ENCODE assay signal across 12 cellular contexts in the genomic region with DNA sequence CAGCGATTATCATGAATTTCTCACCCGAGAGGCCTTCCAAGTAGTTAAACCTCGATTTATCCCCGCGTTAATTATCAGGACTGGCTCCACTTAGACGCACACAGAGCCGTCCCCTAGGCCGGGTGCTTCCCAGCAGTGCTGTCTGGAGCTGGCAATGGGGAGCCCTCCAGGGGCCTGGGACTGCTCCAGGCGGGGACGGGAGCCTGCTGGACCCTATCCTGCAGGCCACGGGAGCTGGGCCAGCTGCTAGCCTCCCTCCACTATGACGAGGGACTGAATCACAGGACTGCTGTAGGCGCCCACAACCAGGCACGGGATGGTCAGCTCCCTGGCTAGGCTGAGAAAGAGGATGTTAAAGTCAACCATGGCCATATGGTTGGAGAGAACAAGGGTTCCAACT.
DNase-seq lines count a peak whose midpoint lies in the region; ATAC-seq, FAIRE-seq and TF ChIP-seq lines count a peak whose summit lies in the region.
"Had no signal": no experiment of that assay in that cellular context is flagged by ENCODE, and none has a peak within 500 bp of the region (broad histone marks: within the 10 kb centered on the region; RNA-seq: fewer than 3 reads in every experiment).

No MANE protein-coding gene starts in this region.

- H3K36me3 Mint-ChIP-seq in activated T-helper 1 cell treated with anti-CD3 and anti-CD28 coated beads, Interleukin-12 subunit alpha, Interleukin-12 subunit beta, Interleukin-2, Interleukin-4 antibody, amounts not matched to agents 30 ng/mL and 10 ng/mL and 1 ng/mL, durations not matched to agents 14 hours and 24 hours and 36 hours (ENCODE audit: low read depth), result no peaks in the 10 kb centered on the region
- peaks cover 0 to 14% (median 0%) of the 10 kb centered on the region in 5 donors for H3K36me3 Mint-ChIP-seq in naive thymus-derived CD4-positive, alpha-beta T cell

- no peaks in the 10 kb centered on the region for H3K27me3 ChIP-seq in pancreas
- no peaks in the 10 kb centered on the region for H3K27me3 ChIP-seq in naive thymus-derived CD4-positive, alpha-beta T cell (ENCODE audit: control insufficient read depth in 2 of 2, insufficient read depth in 2 of 2, low read length in 2 of 2)

- no peaks in the 10 kb centered on the region for H3K36me3 ChIP-seq in pancreas
- H3K36me3 ChIP-seq in naive thymus-derived CD4-positive, alpha-beta T cell (ENCODE audit: control insufficient read depth in 2 of 3, insufficient read depth in 3 of 3, low read length in 3 of 3), result peaks cover 0 to 77% (median 6%) of the 10 kb centered on the region in 3 experiments

- no peak overlapping the region for H3K4me3 Mint-ChIP-seq in activated T-helper 1 cell treated with anti-CD3 and anti-CD28 coated beads, Interleukin-12 subunit alpha, Interleukin-12 subunit beta, Interleukin-2, Interleukin-4 antibody, amounts not matched to agents 30 ng/mL and 10 ng/mL and 1 ng/mL, durations not matched to agents 14 hours and 24 hours and 36 hours
- H3K4me3 Mint-ChIP-seq in naive thymus-derived CD4-positive, alpha-beta T cell, result no peak overlapping the region
- H3K4me3 Mint-ChIP-seq: CD4-positive, CD25-positive, alpha-beta regulatory T cell had no signal

- H3K4me3 ChIP-seq in pancreas, result no peak overlapping the region
- no peak overlapping the region for H3K4me3 ChIP-seq in naive thymus-derived CD4-positive, alpha-beta T cell (ENCODE audit: low read length)
- H3K4me3 ChIP-seq: K562 had no signal

- H3K4me1 Mint-ChIP-seq in activated T-helper 1 cell treated with anti-CD3 and anti-CD28 coated beads, Interleukin-12 subunit alpha, Interleukin-12 subunit beta, Interleukin-2, Interleukin-4 antibody, amounts not matched to agents 30 ng/mL and 10 ng/mL and 1 ng/mL, durations not matched to agents 14 hours and 24 hours and 36 hours (ENCODE audit: low read depth), result no peaks in the 10 kb centered on the region
- H3K4me1 Mint-ChIP-seq in naive thymus-derived CD4-positive, alpha-beta T cell, result peaks cover 0 to 15% (median 4%) of the 10 kb centered on the region in 7 donors

- intact Hi-C loops in pancreas (cut with DNase I), result no loop called here
- intact Hi-C loops in activated T-helper 1 cell treated with anti-CD3 and anti-CD28 coated beads, Interleukin-12 subunit alpha, Interleukin-12 subunit beta, Interleukin-2, Interleukin-4 antibody, amounts not matched to agents 30 ng/mL and 10 ng/mL and 1 ng/mL, durations not matched to agents 14 hours and 24 hours and 36 hours (cut with micrococcal nuclease), result no loop called here
- intact Hi-C loops in naive thymus-derived CD4-positive, alpha-beta T cell (cut with micrococcal nuclease), result no loop called here

- no peaks in the 10 kb centered on the region for H3K9me3 ChIP-seq in pancreas
- no peaks in the 10 kb centered on the region for H3K9me3 ChIP-seq in naive thymus-derived CD4-positive, alpha-beta T cell (ENCODE audit: control insufficient read depth in 2 of 3, low read length in 3 of 3)

- no peaks in the 10 kb centered on the region for H3K9me3 Mint-ChIP-seq in activated T-helper 1 cell treated with anti-CD3 and anti-CD28 coated beads, Interleukin-12 subunit alpha, Interleukin-12 subunit beta, Interleukin-2, Interleukin-4 antibody, amounts not matched to agents 30 ng/mL and 10 ng/mL and 1 ng/mL, durations not matched to agents 14 hours and 24 hours and 36 hours
- H3K9me3 Mint-ChIP-seq in naive thymus-derived CD4-positive, alpha-beta T cell, result no peaks in the 10 kb centered on the region

- WGBS in pancreas, 2 donors, result 73 to 76% methylated on average over 14 of the region's 14 CpGs

- no peak overlapping the region for H3K27ac Mint-ChIP-seq in activated T-helper 1 cell treated with anti-CD3 and anti-CD28 coated beads, Interleukin-12 subunit alpha, Interleukin-12 subunit beta, Interleukin-2, Interleukin-4 antibody, amounts not matched to agents 30 ng/mL and 10 ng/mL and 1 ng/mL, durations not matched to agents 14 hours and 24 hours and 36 hours
- H3K27ac Mint-ChIP-seq in naive thymus-derived CD4-positive, alpha-beta T cell, result peak overlapping the region in 4 of 9 donors; percentile 28 to 56 (median 38)
- H3K27ac Mint-ChIP-seq: CD4-positive, CD25-positive, alpha-beta regulatory T cell had no signal

- POLR2A ChIA-PET in naive thymus-derived CD4-positive, alpha-beta T cell (lab: Charles Lee), result no interaction called here

- CTCF ChIA-PET in naive thymus-derived CD4-positive, alpha-beta T cell (lab: Charles Lee), result no interaction called here

- no peaks in the 10 kb centered on the region for H3K27me3 Mint-ChIP-seq in activated T-helper 1 cell treated with anti-CD3 and anti-CD28 coated beads, Interleukin-12 subunit alpha, Interleukin-12 subunit beta, Interleukin-2, Interleukin-4 antibody, amounts not matched to agents 30 ng/mL and 10 ng/mL and 1 ng/mL, durations not matched to agents 14 hours and 24 hours and 36 hours (ENCODE audit: insufficient read depth)
- H3K27me3 Mint-ChIP-seq in naive thymus-derived CD4-positive, alpha-beta T cell, result no peaks in the 10 kb centered on the region
- H3K27me3 Mint-ChIP-seq: CD4-positive, CD25-positive, alpha-beta regulatory T cell had no signal

- ATAC-seq in pancreas (peak in 3 of 4 donors; percentile 29 to 55 (median 36)), GM21825 (IDR thresholded peaks at IDR 0.05; ENCODE audit: unreplicated experiment) (no peak), GM21390 (IDR thresholded peaks at IDR 0.05; ENCODE audit: unreplicated experiment) (no peak)
- no peak for ATAC-seq in naive thymus-derived CD4-positive, alpha-beta T cell
- ATAC-seq: esophagus mucosa, K562 had no signal

- FAIRE-seq in pancreas (lab: Jason Lieb, UNC), result no peak
- FAIRE-seq: K562 had no signal

- no peaks in the 10 kb centered on the region for H3K4me1 ChIP-seq in pancreas
- H3K4me1 ChIP-seq in naive thymus-derived CD4-positive, alpha-beta T cell (ENCODE audit: control insufficient read depth in 2 of 2, insufficient read depth in 2 of 2, low read length in 2 of 2), result no peaks in the 10 kb centered on the region

- no peak overlapping the region for H3K27ac ChIP-seq in pancreas
- no peak overlapping the region for H3K27ac ChIP-seq in naive thymus-derived CD4-positive, alpha-beta T cell (ENCODE audit: low read depth, low read length)

- no peak for TF ChIP-seq CTCF in pancreas (IDR thresholded peaks at IDR 0.05)

- peak; percentile 33 for DNase-seq in Ammon's horn (ENCODE audit: low spot score)
- peak; percentile 97 for DNase-seq in RPMI7951 (ENCODE audit: low read depth)
- DNase-seq in fibroblast of peridontal ligament (ENCODE audit: extremely low read depth), result peak; percentile 84
- DNase-seq in pancreas, result peak in 2 of 6 donors; percentile 30 to 31
- DNase-seq in activated T-helper 1 cell treated with anti-CD3 and anti-CD28 coated beads, Interleukin-12 subunit alpha, Interleukin-12 subunit beta, Interleukin-2, Interleukin-4 antibody, amounts not matched to agents 30 ng/mL and 10 ng/mL and 1 ng/mL, durations not matched to agents 14 hours and 24 hours and 36 hours (ENCODE audit: low spot score), result no peak
- DNase-seq in naive thymus-derived CD4-positive, alpha-beta T cell, result no peak
- DNase-seq: CD4-positive, CD25-positive, alpha-beta regulatory T cell; NCI-H446 had no signal

Comparison
In these comparisons a context has a peak if more than half of its experiments do, and no peak if none do; other contexts are left out.
1. DNase-seq: peak in Ammon's horn (single experiment), RPMI7951 (single experiment) and fibroblast of peridontal ligament (single experiment); none in activated T-helper 1 cell treated with anti-CD3 and anti-CD28 coated beads, Interleukin-12 subunit alpha, Interleukin-12 subunit beta, Interleukin-2, Interleukin-4 antibody, amounts not matched to agents 30 ng/mL and 10 ng/mL and 1 ng/mL, durations not matched to agents 14 hours and 24 hours and 36 hours (single experiment) and naive thymus-derived CD4-positive, alpha-beta T cell (0 of 9).
2. ATAC-seq: peak in pancreas (3 of 4); none in GM21825 (single experiment), naive thymus-derived CD4-positive, alpha-beta T cell (single experiment) and GM21390 (single experiment).